ENCODE assay signal across 34 cellular contexts in genomic region chr6:4039348-4039747, GRCh38. TPM values are rescaled to one million over a fixed set of nuclear protein-coding genes. Genes with fewer than 3 reads are reported as not detected.
A peak's percentile ranks its signal among the peaks of the same experiment; 100 is the strongest.
DNase-seq lines count a peak whose midpoint lies in the region; ATAC-seq and TF ChIP-seq lines count a peak whose summit lies in the region.
"Had no signal": no experiment of that assay in that cellular context is flagged by ENCODE, and none has a peak within 500 bp of the region (broad histone marks: within the 10 kb centered on the region; RNA-seq: fewer than 3 reads in every experiment).

No MANE protein-coding gene starts in this region.

- DNase-seq in natural killer cell = no peak
- no peak for DNase-seq in natural killer cell treated with Interleukin-12 subunit alpha and Interleukin-12 subunit beta and Interleukin-15 and Interleukin-18, amount 100 ng/mL, for 72 hours (ENCODE audit: low spot score)
- no peak for DNase-seq in chondrocyte (ENCODE audit: low spot score)
- no peak for DNase-seq in lower lobe of right lung
- no peak for DNase-seq in DMS 273 (lab: John Stamatoyannopoulos, UW; ENCODE audit: unreplicated experiment)
- DNase-seq in NCI-H1417 (lab: John Stamatoyannopoulos, UW) = no peak
- DNase-seq: activated naive CD4-positive, alpha-beta T cell treated with anti-CD3 and anti-CD28 coated beads for 36 hours; AML-193; amniotic stem cell; CD4-positive, CD25-positive, alpha-beta regulatory T cell; effector CD4-positive, alpha-beta T cell; H9; head of caudate nucleus; left ventricle myocardium superior; mucosa of descending colon; NCI-H1048; NCI-H1694 treated with DMSO at 0.1 percent for 48 hours; NCI-H446 treated with DMSO at 0.1 percent for 48 hours; NCI-H774; nephron progenitor cell; Peyer's patch; SHP77; stimulated activated naive CD4-positive, alpha-beta T cell had no signal

- H3K9me3 Mint-ChIP-seq in natural killer cell (no peaks in the 10 kb centered on the region), chondrocyte (ENCODE audit: low read depth) (no peaks in the 10 kb centered on the region)
- no peaks in the 10 kb centered on the region for H3K9me3 Mint-ChIP-seq in natural killer cell treated with Interleukin-12 subunit alpha and Interleukin-12 subunit beta and Interleukin-15 and Interleukin-18, amount 100 ng/mL, for 72 hours
- H3K9me3 Mint-ChIP-seq: activated naive CD4-positive, alpha-beta T cell treated with anti-CD3 and anti-CD28 coated beads for 36 hours; activated T-helper 1 cell treated with anti-CD3 and anti-CD28 coated beads, Interleukin-12 subunit alpha, Interleukin-12 subunit beta, Interleukin-2, Interleukin-4 antibody, amounts not matched to agents 30 ng/mL and 10 ng/mL and 1 ng/mL, durations not matched to agents 14 hours and 24 hours and 36 hours; brain; CD4-positive, CD25-positive, alpha-beta regulatory T cell; H9; nephron progenitor cell had no signal

- H3K36me3 ChIP-seq in lower lobe of right lung = peaks cover 73% of the 10 kb centered on the region

- H3K27me3 Mint-ChIP-seq in natural killer cell (ENCODE audit: low read depth in 2 of 2) (no peaks in the 10 kb centered on the region), chondrocyte (ENCODE audit: low read depth) (no peaks in the 10 kb centered on the region)
- no peaks in the 10 kb centered on the region for H3K27me3 Mint-ChIP-seq in natural killer cell treated with Interleukin-12 subunit alpha and Interleukin-12 subunit beta and Interleukin-15 and Interleukin-18, amount 100 ng/mL, for 72 hours
- H3K27me3 Mint-ChIP-seq: brain; CD4-positive, CD25-positive, alpha-beta regulatory T cell had no signal

- no peak overlapping the region for H3K4me3 ChIP-seq in lower lobe of right lung
- H3K4me3 ChIP-seq: K562, mucosa of descending colon, Peyer's patch had no signal

- no peaks in the 10 kb centered on the region for H3K9me3 ChIP-seq in lower lobe of right lung
- H3K9me3 ChIP-seq: mucosa of descending colon, Peyer's patch had no signal

- H3K4me3 Mint-ChIP-seq in natural killer cell = no peak overlapping the region
- no peak overlapping the region for H3K4me3 Mint-ChIP-seq in natural killer cell treated with Interleukin-12 subunit alpha and Interleukin-12 subunit beta and Interleukin-15 and Interleukin-18, amount 100 ng/mL, for 72 hours
- no peak overlapping the region for H3K4me3 Mint-ChIP-seq in chondrocyte (ENCODE audit: unreplicated experiment)
- H3K4me3 Mint-ChIP-seq: activated naive CD4-positive, alpha-beta T cell treated with anti-CD3 and anti-CD28 coated beads for 36 hours; activated T-helper 1 cell treated with anti-CD3 and anti-CD28 coated beads, Interleukin-12 subunit alpha, Interleukin-12 subunit beta, Interleukin-2, Interleukin-4 antibody, amounts not matched to agents 30 ng/mL and 10 ng/mL and 1 ng/mL, durations not matched to agents 14 hours and 24 hours and 36 hours; brain; H9; nephron progenitor cell had no signal

- ATAC-seq in natural killer cell (no peak), lower lobe of right lung (peak; percentile 82 to 86), GM18858 (IDR thresholded peaks at IDR 0.05; ENCODE audit: unreplicated experiment) (no peak)
- ATAC-seq in natural killer cell treated with Interleukin-12 subunit alpha and Interleukin-12 subunit beta and Interleukin-15 and Interleukin-18, amount 100 ng/mL, for 72 hours = no peak
- ATAC-seq: K562, left ventricle myocardium superior, mucosa of descending colon had no signal

- H3K4me1 ChIP-seq in lower lobe of right lung = peaks cover 17% of the 10 kb centered on the region
- H3K4me1 ChIP-seq: Peyer's patch had no signal

- intact Hi-C loops in natural killer cell (cut with micrococcal nuclease) (no loop called here), lower lobe of right lung (cut with DNase I) (no loop called here)

- H3K27ac ChIP-seq in lower lobe of right lung = no peak overlapping the region
- H3K27ac ChIP-seq: Peyer's patch had no signal

- no peaks in the 10 kb centered on the region for H3K27me3 ChIP-seq in lower lobe of right lung (ENCODE audit: low read depth)
- H3K27me3 ChIP-seq: Peyer's patch had no signal

- peaks cover 64% of the 10 kb centered on the region for H3K36me3 Mint-ChIP-seq in natural killer cell
- peaks cover 54% of the 10 kb centered on the region for H3K36me3 Mint-ChIP-seq in natural killer cell treated with Interleukin-12 subunit alpha and Interleukin-12 subunit beta and Interleukin-15 and Interleukin-18, amount 100 ng/mL, for 72 hours
- H3K36me3 Mint-ChIP-seq in chondrocyte (ENCODE audit: low read depth) = peaks cover 39% of the 10 kb centered on the region

- H3K4me1 Mint-ChIP-seq in natural killer cell (peaks cover 34 to 41% of the 10 kb centered on the region in 2 donors), chondrocyte (ENCODE audit: low read depth) (peaks cover 33% of the 10 kb centered on the region)
- peaks cover 34 to 35% of the 10 kb centered on the region in 2 donors for H3K4me1 Mint-ChIP-seq in natural killer cell treated with Interleukin-12 subunit alpha and Interleukin-12 subunit beta and Interleukin-15 and Interleukin-18, amount 100 ng/mL, for 72 hours (ENCODE audit: low read depth in 2 of 2)
- H3K4me1 Mint-ChIP-seq: H9, nephron progenitor cell had no signal

- H3K27ac Mint-ChIP-seq in natural killer cell (peak overlapping the region; percentile 61 to 73), chondrocyte (ENCODE audit: unreplicated experiment) (peak overlapping the region; percentile 13)
- peak overlapping the region in 1 of 2 donors; percentile 55 for H3K27ac Mint-ChIP-seq in natural killer cell treated with Interleukin-12 subunit alpha and Interleukin-12 subunit beta and Interleukin-15 and Interleukin-18, amount 100 ng/mL, for 72 hours
- H3K27ac Mint-ChIP-seq: nephron progenitor cell had no signal

- TF ChIP-seq CTCF in natural killer cell (IDR thresholded peaks at IDR 0.05) (no peak), chondrocyte (IDR thresholded peaks at IDR 0.05) (no peak), lower lobe of right lung (IDR thresholded peaks at IDR 0.05) (no peak)

RNA-seq across cellular contexts. Expression of gene FAM217A, which starts 39.6 kb away (rescaled TPM):
- not detected for total RNA-seq in natural killer cell
- not detected for total RNA-seq in natural killer cell treated with Interleukin-12 subunit alpha and Interleukin-12 subunit beta and Interleukin-15 and Interleukin-18, amount 100 ng/mL, for 72 hours
- not detected in 3 replicates for total RNA-seq in chondrocyte
- not detected for total RNA-seq in lower lobe of right lung
- total RNA-seq: A673; activated naive CD4-positive, alpha-beta T cell treated with anti-CD3 and anti-CD28 coated beads for 36 hours; activated T-helper 1 cell treated with anti-CD3 and anti-CD28 coated beads, Interleukin-12 subunit alpha, Interleukin-12 subunit beta, Interleukin-2, Interleukin-4 antibody, amounts not matched to agents 30 ng/mL and 10 ng/mL and 1 ng/mL, durations not matched to agents 14 hours and 24 hours and 36 hours; CD4-positive, CD25-positive, alpha-beta regulatory T cell; Daoy; epithelial cell of proximal tubule; H9; K562; left ventricle myocardium superior; mucosa of descending colon; osteoblast; Peyer's patch; T-helper 2 cell treated with Interferon-gamma antibody and Interleukin-4, amounts not matched to agents 100 ng/mL and 5 ng/mL, for 36 hours; temporal lobe; urinary bladder had no signal

Comparison
In these comparisons a context has a peak if more than half of its experiments do, and no peak if none do; other contexts are left out.
1. ATAC-seq: peak in lower lobe of right lung (2 of 2); none in natural killer cell (0 of 3), natural killer cell treated with Interleukin-12 subunit alpha and Interleukin-12 subunit beta and Interleukin-15 and Interleukin-18, amount 100 ng/mL, for 72 hours (0 of 2) and GM18858 (single experiment).